Comparison of ENCODE assay signal across 20 cellular contexts in genomic region chr5:126395627-126396026, GRCh38.
"Had no signal": no experiment of that assay in that cellular context is flagged by ENCODE, and none has a peak within 500 bp of the region (broad histone marks: within the 10 kb centered on the region; RNA-seq: fewer than 3 reads in every experiment).

No MANE protein-coding gene starts in this region.

- DNase-seq: activated CD4-positive, alpha-beta T cell treated with anti-CD3 and anti-CD28 coated beads, Interleukin-2, amount 10 ng/mL, durations not matched to agents 24 days and 14 days; activated CD4-positive, CD25-positive, alpha-beta regulatory T cell; activated CD8-positive, alpha-beta T cell treated with anti-CD3 and anti-CD28 coated beads for 36 hours; activated naive CD4-positive, alpha-beta T cell treated with Interleukin-2 at 50 U/mL for 16 hours; activated naive CD8-positive, alpha-beta T cell treated with anti-CD3 and anti-CD28 coated beads, Interleukin-2, amount 10 ng/mL, durations not matched to agents 7 days and 5 days; activated T-cell treated with anti-CD3 and anti-CD28 coated beads, Interleukin-2, amount 50 U/mL, for 1 hour; central memory CD4-positive, alpha-beta T cell; colonic mucosa; erythroblast; naive thymus-derived CD8-positive, alpha-beta T cell; retina; stimulated activated CD4-positive, alpha-beta T cell treated with anti-CD3 and anti-CD28 coated beads, Interleukin-2, amount 100 ng/mL, for 24 hours; T1000 had no signal

- H3K4me1 Mint-ChIP-seq: activated CD4-positive, alpha-beta T cell treated with anti-CD3 and anti-CD28 coated beads, Interleukin-2, amount 10 ng/mL, durations not matched to agents 24 days and 14 days; activated naive CD8-positive, alpha-beta T cell treated with anti-CD3 and anti-CD28 coated beads, Interleukin-2, amount 10 ng/mL, durations not matched to agents 7 days and 5 days; activated T-helper 17 cell treated with anti-CD3 and anti-CD28 coated beads, Interleukin-2, amount 50 U/mL, for 72 hours had no signal

- H3K27ac Mint-ChIP-seq: activated CD4-positive, alpha-beta T cell treated with anti-CD3 and anti-CD28 coated beads, Interleukin-2, amount 10 ng/mL, durations not matched to agents 24 days and 14 days; activated CD8-positive, alpha-beta T cell treated with anti-CD3 and anti-CD28 coated beads for 36 hours; activated naive CD8-positive, alpha-beta T cell treated with anti-CD3 and anti-CD28 coated beads, Interleukin-2, amount 10 ng/mL, durations not matched to agents 7 days and 5 days; activated T-helper 17 cell treated with anti-CD3 and anti-CD28 coated beads, Interleukin-2, amount 50 U/mL, for 72 hours; endodermal cell; stimulated activated naive CD8-positive, alpha-beta T cell treated with anti-CD3 and anti-CD28 coated beads, Interleukin-15, Interleukin-2, amounts not matched to agents 100 ng/mL and 50 ng/mL, for 24 hours had no signal

- H3K27ac ChIP-seq: colonic mucosa, neutrophil had no signal

- H3K4me3 Mint-ChIP-seq: activated CD4-positive, alpha-beta T cell treated with anti-CD3 and anti-CD28 coated beads, Interleukin-2, amount 10 ng/mL, durations not matched to agents 24 days and 14 days; activated CD8-positive, alpha-beta T cell treated with anti-CD3 and anti-CD28 coated beads for 36 hours; activated naive CD8-positive, alpha-beta T cell treated with anti-CD3 and anti-CD28 coated beads, Interleukin-2, amount 10 ng/mL, durations not matched to agents 7 days and 5 days; activated T-helper 17 cell treated with anti-CD3 and anti-CD28 coated beads, Interleukin-2, amount 50 U/mL, for 72 hours; brain; endodermal cell; naive thymus-derived CD8-positive, alpha-beta T cell; stimulated activated naive CD8-positive, alpha-beta T cell treated with anti-CD3 and anti-CD28 coated beads, Interleukin-15, Interleukin-2, amounts not matched to agents 100 ng/mL and 50 ng/mL, for 24 hours had no signal

- H3K9me3 ChIP-seq: colonic mucosa, neutrophil had no signal

- H3K27me3 ChIP-seq: colonic mucosa, neutrophil, tibial nerve had no signal

- H3K4me3 ChIP-seq: colonic mucosa, tibial nerve had no signal

- H3K36me3 ChIP-seq: colonic mucosa, neutrophil, tibial nerve had no signal

- FAIRE-seq: frontal cortex had no signal

- H3K27me3 Mint-ChIP-seq: activated CD8-positive, alpha-beta T cell treated with anti-CD3 and anti-CD28 coated beads for 36 hours; activated T-helper 17 cell treated with anti-CD3 and anti-CD28 coated beads, Interleukin-2, amount 50 U/mL, for 72 hours; stimulated activated naive CD8-positive, alpha-beta T cell treated with anti-CD3 and anti-CD28 coated beads, Interleukin-15, Interleukin-2, amounts not matched to agents 100 ng/mL and 50 ng/mL, for 24 hours had no signal

- H3K4me1 ChIP-seq: colonic mucosa had no signal
